Comparison of ENCODE assay signal across 8 cellular contexts in the genomic region with DNA sequence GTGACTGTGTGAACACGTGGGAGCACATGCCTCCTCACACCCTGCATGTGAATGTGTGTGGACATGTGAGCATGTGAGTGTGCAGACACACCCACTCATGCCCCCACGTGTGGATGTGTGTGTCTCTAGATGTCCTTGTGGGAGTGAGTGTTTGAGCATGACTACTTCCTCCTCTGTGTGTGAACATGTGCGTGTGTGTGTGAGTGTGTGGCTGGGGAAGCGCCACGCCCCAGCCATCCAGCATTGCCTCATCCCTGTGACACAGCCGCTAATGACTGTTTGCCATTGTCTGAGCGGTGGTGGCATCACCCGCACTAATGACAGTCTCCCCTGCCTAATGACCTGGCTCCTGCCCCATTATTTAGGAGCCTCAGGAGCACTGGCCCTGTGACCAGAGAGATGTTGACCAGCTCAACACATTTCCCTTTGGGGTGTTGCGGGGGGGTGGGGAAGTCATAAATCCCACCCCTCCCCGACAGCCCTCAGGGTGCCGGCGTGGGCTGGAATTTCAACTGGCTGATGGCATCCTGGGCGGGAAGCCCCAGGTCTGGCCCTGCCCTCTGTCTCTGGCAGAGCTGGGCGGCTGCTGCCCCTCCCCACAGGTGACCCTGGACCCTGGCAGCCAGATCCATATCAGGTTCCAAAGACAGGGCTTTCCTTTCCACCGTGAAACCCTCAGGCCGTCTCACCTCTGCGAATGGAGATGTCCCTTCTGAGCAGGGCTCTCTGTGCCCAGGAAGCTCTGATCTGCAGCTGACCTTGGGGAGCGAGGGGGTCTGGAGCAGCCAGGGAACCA. TPM values are rescaled to one million over a fixed set of nuclear protein-coding genes. Genes with fewer than 3 reads are reported as not detected.
DNase-seq lines count a peak whose midpoint lies in the region; ATAC-seq and TF ChIP-seq lines count a peak whose summit lies in the region.

No MANE protein-coding gene starts in this region.

- peaks cover 7 to 23% of the 10 kb centered on the region in 2 donors for H3K27me3 Mint-ChIP-seq in natural killer cell treated with Interleukin-12 subunit alpha and Interleukin-12 subunit beta and Interleukin-15 and Interleukin-18, amount 100 ng/mL, for 72 hours

- no peak overlapping the region for H3K4me3 ChIP-seq in HFF-Myc (replicated peaks; ENCODE audit: low read depth, low read length)
- no peak overlapping the region for H3K4me3 ChIP-seq in epithelial cell of esophagus (ENCODE audit: low read length)

- H3K27ac ChIP-seq in RWPE1: peak overlapping the region; percentile 31

- H3K27ac Mint-ChIP-seq in natural killer cell treated with Interleukin-12 subunit alpha and Interleukin-12 subunit beta and Interleukin-15 and Interleukin-18, amount 100 ng/mL, for 72 hours: no peak overlapping the region

- H3K36me3 Mint-ChIP-seq in natural killer cell treated with Interleukin-12 subunit alpha and Interleukin-12 subunit beta and Interleukin-15 and Interleukin-18, amount 100 ng/mL, for 72 hours: no peaks in the 10 kb centered on the region

- H3K4me1 Mint-ChIP-seq in natural killer cell treated with Interleukin-12 subunit alpha and Interleukin-12 subunit beta and Interleukin-15 and Interleukin-18, amount 100 ng/mL, for 72 hours (ENCODE audit: low read depth in 2 of 2): peaks cover 0 to 6% of the 10 kb centered on the region in 2 donors

- POLR2A ChIA-PET in RWPE1 (lab: Yijun Ruan, JAX; ENCODE audit: low non-redundant PET): interaction anchor here (0.6 kb wide), 1 partner anchor 28 kb away, joined by 9 read pairs; no protein-coding TSS in a partner anchor

- DNase-seq in AG08395 (ENCODE audit: low spot score) (peak; percentile 88), HFF-Myc (ENCODE audit: extremely low read depth, low read depth) (peak; percentile 69), RWPE1 (ENCODE audit: low spot score) (no peak), epithelial cell of esophagus (ENCODE audit: low read depth) (peak; percentile 92), GM20000 (ENCODE audit: low spot score) (no peak)
- no peak for DNase-seq in natural killer cell treated with Interleukin-12 subunit alpha and Interleukin-12 subunit beta and Interleukin-15 and Interleukin-18, amount 100 ng/mL, for 72 hours (ENCODE audit: low spot score)
- no peak for DNase-seq in central memory CD4-positive, alpha-beta T cell

- H3K9me3 Mint-ChIP-seq in natural killer cell treated with Interleukin-12 subunit alpha and Interleukin-12 subunit beta and Interleukin-15 and Interleukin-18, amount 100 ng/mL, for 72 hours: no peaks in the 10 kb centered on the region

- ATAC-seq in natural killer cell treated with Interleukin-12 subunit alpha and Interleukin-12 subunit beta and Interleukin-15 and Interleukin-18, amount 100 ng/mL, for 72 hours: peak; percentile 37 to 43
- no peak for ATAC-seq in HG03159 (IDR thresholded peaks at IDR 0.05; ENCODE audit: unreplicated experiment)

- H3K4me3 Mint-ChIP-seq in natural killer cell treated with Interleukin-12 subunit alpha and Interleukin-12 subunit beta and Interleukin-15 and Interleukin-18, amount 100 ng/mL, for 72 hours: no peak overlapping the region

- CTCF ChIA-PET in RWPE1 (lab: Yijun Ruan, JAX): interaction anchor here (1.3 kb wide), 1 partner anchor 10 kb away, joined by 3 read pairs; no protein-coding TSS in a partner anchor

- TF ChIP-seq CTCF in HFF-Myc (IDR thresholded peaks at IDR 0.05; ENCODE audit: low read depth, low read length, missing control alignments) (no peak), RWPE1 (conservative IDR thresholded peaks at IDR 0.05; ENCODE audit: low read depth) (no peak), epithelial cell of esophagus (IDR thresholded peaks at IDR 0.05; ENCODE audit: insufficient read depth, low read depth, low read length, missing control alignments) (no peak), GM20000 (IDR thresholded peaks at IDR 0.05; ENCODE audit: extremely low read depth, missing control alignments) (no peak)

RNA-seq across cellular contexts. Expression of a gene that starts 11.5 kb away (rescaled TPM):
- not detected for total RNA-seq in natural killer cell treated with Interleukin-12 subunit alpha and Interleukin-12 subunit beta and Interleukin-15 and Interleukin-18, amount 100 ng/mL, for 72 hours

RNA-seq across cellular contexts. Expression of a gene that starts 29.7 kb away (rescaled TPM):
- total RNA-seq in natural killer cell treated with Interleukin-12 subunit alpha and Interleukin-12 subunit beta and Interleukin-15 and Interleukin-18, amount 100 ng/mL, for 72 hours: 1 to 10 TPM; 2.6 to 6.1 TPM

Comparison
In these comparisons a context has a peak if more than half of its experiments do, and no peak if none do; other contexts are left out.
1. DNase-seq: peak in AG08395 (single experiment), HFF-Myc (single experiment) and epithelial cell of esophagus (single experiment); none in RWPE1 (single experiment), natural killer cell treated with Interleukin-12 subunit alpha and Interleukin-12 subunit beta and Interleukin-15 and Interleukin-18, amount 100 ng/mL, for 72 hours (single experiment), GM20000 (single experiment) and central memory CD4-positive, alpha-beta T cell (single experiment).